Comparison of ENCODE assay signal across 1 cellular context in genomic region chr18:12048010-12048826, GRCh38.
TF ChIP-seq lines count a peak whose summit lies in the region.

No MANE protein-coding gene starts in this region.

TF ChIP-seq in WTC11, 78 proteins besides CTCF, POLR2A, EP300 and RAD21 (continued from another document):
- TF ChIP-seq ZNF281 (CRISPR knock-in tag; IDR thresholded peaks at IDR 0.05) (no peak), ZSCAN18 (CRISPR knock-in tag; IDR thresholded peaks at IDR 0.05) (no peak), FOXK1 (CRISPR knock-in tag; IDR thresholded peaks at IDR 0.05) (no peak)
